Comparison of ENCODE assay signal across 9 cellular contexts in the genomic region with DNA sequence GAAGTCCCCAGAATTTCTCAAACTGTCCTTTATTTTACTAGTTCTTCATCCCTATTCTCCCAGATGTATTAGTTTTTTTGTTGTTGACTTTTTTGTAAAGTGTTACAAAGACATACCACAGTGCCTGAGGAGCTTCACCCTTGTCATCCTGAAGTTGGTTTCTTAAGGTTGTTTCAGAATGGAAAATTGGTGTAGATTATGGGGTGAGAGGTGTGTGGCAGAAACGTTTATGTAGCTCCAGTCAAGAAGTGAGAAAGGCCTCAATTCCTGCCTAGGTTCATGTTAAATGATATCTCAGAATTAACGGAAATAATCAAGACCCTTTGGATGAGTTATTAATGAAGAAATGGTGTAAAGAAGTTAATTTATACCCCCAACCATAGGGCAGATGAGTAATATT. TPM values are rescaled to one million over a fixed set of nuclear protein-coding genes. Genes with fewer than 3 reads are reported as not detected.
A peak's percentile ranks its signal among the peaks of the same experiment; 100 is the strongest.
DNase-seq lines count a peak whose midpoint lies in the region; ATAC-seq and TF ChIP-seq lines count a peak whose summit lies in the region.
"Had no signal": no experiment of that assay in that cellular context is flagged by ENCODE, and none has a peak within 500 bp of the region (broad histone marks: within the 10 kb centered on the region; RNA-seq: fewer than 3 reads in every experiment).

No MANE protein-coding gene starts in this region.

- H3K27ac ChIP-seq in CD4-positive, alpha-beta T cell (ENCODE audit: low read depth, low read length): peak overlapping the region; percentile 48
- peak overlapping the region; percentile 64 for H3K27ac ChIP-seq in brain microvascular endothelial cell
- H3K27ac ChIP-seq in parathyroid adenoma: peak overlapping the region; percentile 26

- intact Hi-C loops in CD4-positive, alpha-beta T cell (cut with DNase I, micrococcal nuclease): loop anchor here (10.0 kb wide), 2 partner anchors 210 to 360 kb away; no protein-coding TSS in a partner anchor

- no peak overlapping the region for H3K4me2 ChIP-seq in parathyroid adenoma (ENCODE audit: low read length)

- H3K9ac ChIP-seq in parathyroid adenoma: no peak overlapping the region

- H3K4me1 ChIP-seq in parathyroid adenoma: peaks cover 24% of the 10 kb centered on the region

- H3K9me3 ChIP-seq in CD4-positive, alpha-beta T cell (ENCODE audit: control insufficient read depth, low read length): no peaks in the 10 kb centered on the region
- H3K9me3 ChIP-seq in parathyroid adenoma (ENCODE audit: control insufficient read depth, low read length): no peaks in the 10 kb centered on the region

- H3K36me3 Mint-ChIP-seq in CD4-positive, alpha-beta T cell (ENCODE audit: low read depth): peaks cover 83% of the 10 kb centered on the region

- no peak for DNase-seq in CD4-positive, alpha-beta T cell
- peak; percentile 32 for DNase-seq in NAMALWA (ENCODE audit: low spot score)
- DNase-seq in brain microvascular endothelial cell: no peak
- DNase-seq in globus pallidus (ENCODE audit: low spot score): no peak
- DNase-seq in NCI-H1092 (lab: John Stamatoyannopoulos, UW): no peak
- no peak for DNase-seq in HuH-7.5 (ENCODE audit: low spot score)
- DNase-seq: midbrain had no signal

- peak overlapping the region; percentile 22 for H3K4me3 Mint-ChIP-seq in CD4-positive, alpha-beta T cell

- H3K4me1 Mint-ChIP-seq in CD4-positive, alpha-beta T cell (ENCODE audit: low read depth): peaks cover 84% of the 10 kb centered on the region

- POLR2A ChIA-PET in CD4-positive, alpha-beta T cell (lab: Charles Lee): interaction anchor here (1.2 to 1.5 kb wide), 2 partner anchors 12 to 21 kb away, joined by 4 read pairs; no protein-coding TSS in a partner anchor

- no peak overlapping the region for H3K4me3 ChIP-seq in brain microvascular endothelial cell (ENCODE audit: low read depth, low read length)
- no peak overlapping the region for H3K4me3 ChIP-seq in parathyroid adenoma (ENCODE audit: low read depth, low read length)

- in situ Hi-C loops in brain microvascular endothelial cell (cut with HindIII; ENCODE audit: low pct_ligation_motif_present, low sequenced_read_pairs): no loop called here

- no peaks in the 10 kb centered on the region for H3K27me3 Mint-ChIP-seq in CD4-positive, alpha-beta T cell

- ATAC-seq in CD4-positive, alpha-beta T cell (ENCODE audit: poor library complexity): no peak
- ATAC-seq in GM21529 (IDR thresholded peaks at IDR 0.05; ENCODE audit: unreplicated experiment): no peak

- CTCF ChIA-PET in CD4-positive, alpha-beta T cell (lab: Charles Lee): no interaction called here

- H3K27me3 ChIP-seq in CD4-positive, alpha-beta T cell (ENCODE audit: control insufficient read depth, insufficient read depth, low read length): no peaks in the 10 kb centered on the region
- no peaks in the 10 kb centered on the region for H3K27me3 ChIP-seq in brain microvascular endothelial cell (replicated peaks)
- no peaks in the 10 kb centered on the region for H3K27me3 ChIP-seq in parathyroid adenoma (ENCODE audit: control insufficient read depth, insufficient read depth, low read length)

- H3K27ac Mint-ChIP-seq in CD4-positive, alpha-beta T cell: peak overlapping the region; percentile 87

- H3K79me2 ChIP-seq in parathyroid adenoma: peaks cover 36% of the 10 kb centered on the region

- no peak overlapping the region for H2AFZ ChIP-seq in parathyroid adenoma

- H3K9me3 Mint-ChIP-seq in CD4-positive, alpha-beta T cell: peaks cover 4% of the 10 kb centered on the region

- no peak for TF ChIP-seq CTCF in CD4-positive, alpha-beta T cell (IDR thresholded peaks at IDR 0.05)
- no peak for TF ChIP-seq CTCF in brain microvascular endothelial cell (IDR thresholded peaks at IDR 0.05; ENCODE audit: low read depth, low read length, missing control alignments)
- TF ChIP-seq CTCF in parathyroid adenoma (IDR thresholded peaks at IDR 0.05): no peak

- H3K36me3 ChIP-seq in brain microvascular endothelial cell (replicated peaks) (peaks cover 4% of the 10 kb centered on the region), parathyroid adenoma (ENCODE audit: control insufficient read depth, insufficient read depth, low read length) (no peaks in the 10 kb centered on the region)

RNA-seq across cellular contexts. Expression of a gene that starts 6.8 kb away (rescaled TPM):
- total RNA-seq in CD4-positive, alpha-beta T cell: 100 to 1,000 TPM; 106 to 114 TPM
